2 cellular contexts compared by ENCODE assay signal in the genomic region with DNA sequence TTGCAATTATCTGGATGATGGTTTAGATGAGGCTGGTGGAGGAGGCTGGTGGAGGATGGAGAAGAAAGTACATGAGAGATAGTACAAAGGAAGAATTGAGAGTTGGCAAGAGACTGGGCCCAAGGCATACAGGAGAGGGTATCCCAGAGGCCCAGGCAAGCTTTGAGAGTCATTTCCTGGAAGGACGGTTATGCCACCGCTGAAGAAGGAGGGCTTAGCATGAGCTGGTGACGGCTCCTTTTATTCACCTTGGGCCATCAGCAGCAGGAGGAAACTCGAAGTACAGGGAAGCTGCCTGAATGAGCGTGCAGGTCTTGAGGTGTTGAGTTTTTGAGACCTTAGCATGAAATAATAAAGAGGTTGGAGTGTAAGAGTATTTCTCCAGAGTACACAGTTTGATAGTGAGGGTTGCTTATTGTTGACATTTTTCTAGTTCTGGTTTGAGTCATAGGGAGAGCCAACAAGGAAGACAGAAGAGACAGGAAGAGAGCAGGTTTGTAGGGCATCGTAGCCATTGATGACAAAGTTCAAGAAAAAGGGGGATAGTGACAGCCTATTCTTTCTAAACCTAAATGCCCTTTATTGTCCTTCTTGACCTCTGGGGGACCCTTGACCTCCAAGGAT.
TF ChIP-seq lines count a peak whose summit lies in the region.

No MANE protein-coding gene starts in this region.

TF ChIP-seq in IMR-90, 13 proteins besides CTCF, POLR2A, EP300 and RAD21:
- TF ChIP-seq FOS (IDR thresholded peaks at IDR 0.05; ENCODE audit: low read depth, low read length) (no peak), CEBPB (IDR thresholded peaks at IDR 0.05; ENCODE audit: low read depth, low read length) (no peak), MAZ (IDR thresholded peaks at IDR 0.05; ENCODE audit: borderline replicate concordance, low read depth, low read length) (no peak), NFE2L2 (IDR thresholded peaks at IDR 0.05; ENCODE audit: low read depth, low read length) (no peak), RCOR1 (IDR thresholded peaks at IDR 0.05; ENCODE audit: insufficient replicate concordance, low read length) (no peak), SMC3 (IDR thresholded peaks at IDR 0.05; ENCODE audit: low read depth, low read length) (no peak), MAFK (IDR thresholded peaks at IDR 0.05; ENCODE audit: low read depth, low read length) (no peak), RFX5 (IDR thresholded peaks at IDR 0.05; ENCODE audit: low read depth, low read length) (no peak), BHLHE40 (IDR thresholded peaks at IDR 0.05; ENCODE audit: low read depth, low read length) (no peak), MXI1 (IDR thresholded peaks at IDR 0.05; ENCODE audit: borderline replicate concordance, low read depth, low read length) (no peak)
- TF ChIP-seq, protein P1, sequence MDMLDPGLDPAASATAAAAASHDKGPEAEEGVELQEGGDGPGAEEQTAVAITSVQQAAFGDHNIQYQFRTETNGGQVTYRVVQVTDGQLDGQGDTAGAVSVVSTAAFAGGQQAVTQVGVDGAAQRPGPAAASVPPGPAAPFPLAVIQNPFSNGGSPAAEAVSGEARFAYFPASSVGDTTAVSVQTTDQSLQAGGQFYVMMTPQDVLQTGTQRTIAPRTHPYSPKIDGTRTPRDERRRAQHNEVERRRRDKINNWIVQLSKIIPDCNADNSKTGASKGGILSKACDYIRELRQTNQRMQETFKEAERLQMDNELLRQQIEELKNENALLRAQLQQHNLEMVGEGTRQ (IDR thresholded peaks at IDR 0.05; ENCODE audit: low read depth, low read length), result no peak

TF ChIP-seq in endothelial cell of umbilical vein, 7 proteins besides CTCF, POLR2A, EP300 and RAD21:
- TF ChIP-seq FOS (IDR thresholded peaks at IDR 0.05; ENCODE audit: borderline replicate concordance, insufficient read depth, low read length) (no peak), EZH2 (IDR thresholded peaks at IDR 0.05; ENCODE audit: borderline replicate concordance, low read depth, low read length, severe bottlenecking) (no peak), GATA2 (IDR thresholded peaks at IDR 0.05; ENCODE audit: insufficient read depth, insufficient read length, low read depth, low read length) (no peak), JUN (IDR thresholded peaks at IDR 0.05; ENCODE audit: borderline replicate concordance, insufficient read depth, insufficient read length, low read depth) (no peak), MYC (IDR thresholded peaks at IDR 0.05; ENCODE audit: low read depth, low read length) (no peak), POLR2AphosphoS5 (IDR thresholded peaks at IDR 0.05; ENCODE audit: insufficient read depth, low read depth, low read length) (no peak)
- TF ChIP-seq, protein P2, sequence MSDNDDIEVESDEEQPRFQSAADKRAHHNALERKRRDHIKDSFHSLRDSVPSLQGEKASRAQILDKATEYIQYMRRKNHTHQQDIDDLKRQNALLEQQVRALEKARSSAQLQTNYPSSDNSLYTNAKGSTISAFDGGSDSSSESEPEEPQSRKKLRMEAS (IDR thresholded peaks at IDR 0.05; ENCODE audit: insufficient read depth, insufficient read length), result no peak
TF ChIP-seq in endothelial cell of umbilical vein: peak in this region for 0.
